In genomic region chr2:163132850-163133249, GRCh38 we compare ENCODE assay signal across 10 cellular contexts.
DNase-seq lines count a peak whose midpoint lies in the region; ATAC-seq and TF ChIP-seq lines count a peak whose summit lies in the region.
"Had no signal": no experiment of that assay in that cellular context is flagged by ENCODE, and none has a peak within 500 bp of the region (broad histone marks: within the 10 kb centered on the region; RNA-seq: fewer than 3 reads in every experiment).

No MANE protein-coding gene starts in this region.

- no peaks in the 10 kb centered on the region for H3K27me3 Mint-ChIP-seq in stimulated activated memory B cell treated with anti-CD40 and anti-IgM and Interleukin-4, amounts not matched to agents 10 μg/mL and 1 μg/mL and 100 μg/mL, for 72 hours
- H3K27me3 Mint-ChIP-seq: IgD-negative memory B cell had no signal

- no peak overlapping the region for H3K4me2 ChIP-seq in OCI-LY1 (ENCODE audit: low read length)

- H4K20me1 ChIP-seq in OCI-LY1 (ENCODE audit: insufficient read depth, low read length) = no peaks in the 10 kb centered on the region

- H3K27me3 ChIP-seq in GM06990 (replicated peaks; ENCODE audit: control insufficient read depth, insufficient read depth, low read length) (no peaks in the 10 kb centered on the region), OCI-LY1 (ENCODE audit: insufficient read depth, low read length) (no peaks in the 10 kb centered on the region)

- H3K4me1 Mint-ChIP-seq in stimulated activated memory B cell treated with anti-CD40 and anti-IgM and Interleukin-4, amounts not matched to agents 10 μg/mL and 1 μg/mL and 100 μg/mL, for 72 hours = no peaks in the 10 kb centered on the region

- no peak overlapping the region for H3K27ac ChIP-seq in OCI-LY1 (ENCODE audit: low read depth, low read length, poor library complexity, severe bottlenecking)
- H3K27ac ChIP-seq: thoracic aorta had no signal

- no peak overlapping the region for H3K4me3 Mint-ChIP-seq in stimulated activated memory B cell treated with anti-CD40 and anti-IgM and Interleukin-4, amounts not matched to agents 10 μg/mL and 1 μg/mL and 100 μg/mL, for 72 hours
- H3K4me3 Mint-ChIP-seq: IgD-negative memory B cell had no signal

- no peak overlapping the region for H3K27ac Mint-ChIP-seq in stimulated activated memory B cell treated with anti-CD40 and anti-IgM and Interleukin-4, amounts not matched to agents 10 μg/mL and 1 μg/mL and 100 μg/mL, for 72 hours
- H3K27ac Mint-ChIP-seq: IgD-negative memory B cell had no signal

- no peaks in the 10 kb centered on the region for H3K36me3 Mint-ChIP-seq in stimulated activated memory B cell treated with anti-CD40 and anti-IgM and Interleukin-4, amounts not matched to agents 10 μg/mL and 1 μg/mL and 100 μg/mL, for 72 hours
- H3K36me3 Mint-ChIP-seq: IgD-negative memory B cell had no signal

- no peaks in the 10 kb centered on the region for H3K36me3 ChIP-seq in GM06990 (ENCODE audit: control insufficient read depth, insufficient read depth, low read length)
- no peaks in the 10 kb centered on the region for H3K36me3 ChIP-seq in OCI-LY1 (ENCODE audit: insufficient read depth, low read length)
- H3K36me3 ChIP-seq: thoracic aorta had no signal

- H3K79me2 ChIP-seq in OCI-LY1 (ENCODE audit: insufficient read depth, low read length) = no peaks in the 10 kb centered on the region

- no peaks in the 10 kb centered on the region for H3K9me3 ChIP-seq in OCI-LY1 (ENCODE audit: low read length)
- H3K9me3 ChIP-seq: thoracic aorta had no signal

- no peak overlapping the region for H2AFZ ChIP-seq in OCI-LY1 (ENCODE audit: low read length)

- no peaks in the 10 kb centered on the region for H3F3A ChIP-seq in OCI-LY1 (ENCODE audit: insufficient read depth, low read length)

- ATAC-seq in HG03432 (IDR thresholded peaks at IDR 0.05; ENCODE audit: unreplicated experiment) (peak; percentile 60), GM18868 (IDR thresholded peaks at IDR 0.05; ENCODE audit: unreplicated experiment) (no peak), omental fat pad (ENCODE audit: low FRiP score) (no peak)
- no peak for ATAC-seq in stimulated activated memory B cell treated with anti-CD40 and anti-IgM and Interleukin-4, amounts not matched to agents 10 μg/mL and 1 μg/mL and 100 μg/mL, for 72 hours

- TF ChIP-seq CTCF in GM06990 (IDR thresholded peaks at IDR 0.05; ENCODE audit: insufficient read depth, low read length, poor library complexity, severe bottlenecking) = peak; percentile 25
- TF ChIP-seq CTCF in OCI-LY1 (IDR thresholded peaks at IDR 0.05; ENCODE audit: low read length) = peak; percentile 32; the same call in 1 of the 2 replicates
- TF ChIP-seq CTCF in fibroblast of villous mesenchyme (IDR thresholded peaks at IDR 0.05; ENCODE audit: insufficient read depth, low read depth, low read length) = peak; percentile 40
- TF ChIP-seq CTCF in omental fat pad (IDR thresholded peaks at IDR 0.05) = no peak

- no peak overlapping the region for H3K9ac ChIP-seq in OCI-LY1 (ENCODE audit: low read length)

- DNase-seq in GM06990 (ENCODE audit: extremely low read depth, insufficient read length) (no peak), fibroblast of villous mesenchyme (ENCODE audit: low read depth) (peak; percentile 3), omental fat pad (ENCODE audit: low spot score) (no peak)
- no peak for DNase-seq in stimulated activated CD4-positive, alpha-beta T cell treated with anti-CD3 and anti-CD28 coated beads, Interleukin-2, amount 100 ng/mL, for 24 hours

- H3K9me2 ChIP-seq in OCI-LY1 (ENCODE audit: low read depth, low read length) = no peaks in the 10 kb centered on the region

- no peak overlapping the region for H3K4me3 ChIP-seq in GM06990 (replicated peaks; ENCODE audit: low read depth, low read length)
- no peak overlapping the region for H3K4me3 ChIP-seq in OCI-LY1 (ENCODE audit: low read depth, low read length, poor library complexity, severe bottlenecking)
- no peak overlapping the region for H3K4me3 ChIP-seq in fibroblast of villous mesenchyme (ENCODE audit: low read depth, low read length)
- H3K4me3 ChIP-seq: thoracic aorta had no signal

- H3K9me3 Mint-ChIP-seq in stimulated activated memory B cell treated with anti-CD40 and anti-IgM and Interleukin-4, amounts not matched to agents 10 μg/mL and 1 μg/mL and 100 μg/mL, for 72 hours = no peaks in the 10 kb centered on the region
- H3K9me3 Mint-ChIP-seq: IgD-negative memory B cell had no signal

- H3K4me1 ChIP-seq in OCI-LY1 (ENCODE audit: insufficient read depth, low read length, severe bottlenecking) = no peaks in the 10 kb centered on the region

Comparison
In these comparisons a context has a peak if more than half of its experiments do, and no peak if none do; other contexts are left out.
1. CTCF ChIP-seq: peak in GM06990 (single experiment), OCI-LY1 (single experiment) and fibroblast of villous mesenchyme (single experiment); none in omental fat pad (0 of 3).